Comparison of ENCODE assay signal across 30 cellular contexts in the genomic region with DNA sequence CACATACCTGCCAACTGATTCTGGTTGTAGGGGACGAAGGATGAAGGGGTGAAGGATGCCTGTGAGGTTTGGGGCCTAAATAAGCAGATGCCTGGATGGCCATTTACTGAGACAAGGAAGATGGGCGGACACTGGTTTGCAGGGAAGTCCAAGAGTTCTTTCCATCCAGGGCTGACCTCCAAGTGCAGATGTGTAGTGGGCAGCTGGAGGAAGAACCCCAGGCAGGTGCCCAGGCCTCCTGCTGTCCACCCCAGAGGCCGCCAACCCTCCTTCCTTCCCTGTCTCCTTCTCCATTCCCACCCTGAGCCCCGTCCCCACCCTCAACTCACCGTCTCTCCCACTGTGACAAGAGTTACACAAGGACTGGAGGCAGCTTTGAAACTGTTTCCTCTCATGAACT.
"Had no signal": no experiment of that assay in that cellular context is flagged by ENCODE, and none has a peak within 500 bp of the region (broad histone marks: within the 10 kb centered on the region; RNA-seq: fewer than 3 reads in every experiment).

No MANE protein-coding gene starts in this region.

- H3K4me1 ChIP-seq: ascending aorta had no signal

- H3K9me3 ChIP-seq: ascending aorta, breast epithelium, colonic mucosa, esophagus squamous epithelium, gastroesophageal sphincter had no signal

- H3K36me3 ChIP-seq: ascending aorta, breast epithelium, cardiac muscle cell, colonic mucosa, esophagus squamous epithelium, gastroesophageal sphincter, WERI-Rb-1 had no signal

- DNase-seq: activated B cell treated with CpG ODN at 0.5 μM for 24 hours; activated CD4-positive, alpha-beta memory T cell treated with anti-CD3 and anti-CD28 coated beads, Interleukin-2, amount 10 ng/mL, durations not matched to agents 7 days and 5 days; activated CD4-positive, alpha-beta T cell treated with anti-CD3 and anti-CD28 coated beads, Interleukin-2, amount 10 ng/mL, durations not matched to agents 24 days and 14 days; activated CD4-positive, alpha-beta T cell treated with anti-CD3 and anti-CD28 coated beads, Interleukin-2, amount 50 U/mL, for 4 hours; activated CD8-positive, alpha-beta memory T cell treated with anti-CD3 and anti-CD28 coated beads, Interleukin-2, amount 50 U/mL, for 48 hours; activated gamma-delta T cell; activated naive CD4-positive, alpha-beta T cell; activated naive CD4-positive, alpha-beta T cell treated with anti-CD3 and anti-CD28 coated beads, Interleukin-2, amount 10 ng/mL, durations not matched to agents 7 days and 5 days; activated naive CD8-positive, alpha-beta T cell treated with anti-CD3 and anti-CD28 coated beads, Interleukin-2, amount 10 ng/mL, durations not matched to agents 7 days and 5 days; activated T-cell treated with anti-CD3 and anti-CD28 coated beads for 4 hours; activated T-cell treated with anti-CD3 and anti-CD28 coated beads, Interleukin-2, amount 50 U/mL, for 24 hours; activated T-cell treated with anti-CD3 and anti-CD28 coated beads, Interleukin-2, amount 50 U/mL, for 72 hours; central memory CD4-positive, alpha-beta T cell; cerebellar nuclear complex; colonic mucosa; effector CD8-positive, alpha-beta T cell; esophagus squamous epithelium; foreskin melanocyte; T-helper 17 cell; T1000; WERI-Rb-1 had no signal

- H3K27ac ChIP-seq: ascending aorta, breast epithelium, cardiac muscle cell, colonic mucosa, epithelial cell of prostate, esophagus squamous epithelium, gastroesophageal sphincter, WERI-Rb-1 had no signal

- H3K4me3 ChIP-seq: ascending aorta, breast epithelium, cardiac muscle cell, colonic mucosa, esophagus squamous epithelium, gastroesophageal sphincter had no signal

- H3K27me3 ChIP-seq: ascending aorta, breast epithelium, cardiac muscle cell, colonic mucosa, gastroesophageal sphincter had no signal

- ATAC-seq: activated CD4-positive, CD25-positive, alpha-beta regulatory T cell treated with anti-CD3 and anti-CD28 coated beads, Interleukin-2, amount 50 U/mL, for 24 hours; activated naive CD4-positive, alpha-beta T cell treated with anti-CD3 and anti-CD28 coated beads, Interleukin-2, amount 50 U/mL, for 72 hours; activated T-cell treated with anti-CD3 and anti-CD28 coated beads, Interleukin-2, amount 50 U/mL, for 72 hours; gastroesophageal sphincter; T-helper 17 cell had no signal

- FAIRE-seq: endometrium, endothelial cell of umbilical vein had no signal
